20 cellular contexts compared by ENCODE assay signal in genomic region chr17:46201491-46201890, GRCh38. TPM values are rescaled to one million over a fixed set of nuclear protein-coding genes. Genes with fewer than 3 reads are reported as not detected.
A peak's percentile ranks its signal among the peaks of the same experiment; 100 is the strongest.
DNase-seq lines count a peak whose midpoint lies in the region; ATAC-seq and TF ChIP-seq lines count a peak whose summit lies in the region.
"Had no signal": no experiment of that assay in that cellular context is flagged by ENCODE, and none has a peak within 500 bp of the region (broad histone marks: within the 10 kb centered on the region; RNA-seq: fewer than 3 reads in every experiment).

No MANE protein-coding gene starts in this region.

- peak overlapping the region; percentile 66 for H2AK5ac ChIP-seq in mesenchymal stem cell (ENCODE audit: low read length, severe bottlenecking)

- H4K91ac ChIP-seq in mesenchymal stem cell (ENCODE audit: low read length), result no peak overlapping the region

- no peaks in the 10 kb centered on the region for H3K27me3 Mint-ChIP-seq in activated naive CD4-positive, alpha-beta T cell treated with anti-CD3 and anti-CD28 coated beads for 36 hours (ENCODE audit: low read depth)
- H3K27me3 Mint-ChIP-seq: CD4-positive, CD25-positive, alpha-beta regulatory T cell; CD8-positive, alpha-beta memory T cell; IgD-negative memory B cell had no signal

- no peak overlapping the region for H3K18ac ChIP-seq in mesenchymal stem cell (ENCODE audit: low read depth in 1 of 2, low read length in 2 of 2)

- intact Hi-C loops in body of pancreas (cut with DNase I), result no loop called here
- intact Hi-C loops in transverse colon (cut with DNase I; ENCODE audit: low total_unique reads), result no loop called here
- intact Hi-C loops in activated naive CD4-positive, alpha-beta T cell treated with anti-CD3 and anti-CD28 coated beads for 36 hours (cut with micrococcal nuclease), result no loop called here

- no peaks in the 10 kb centered on the region for H3K9me3 Mint-ChIP-seq in activated naive CD4-positive, alpha-beta T cell treated with anti-CD3 and anti-CD28 coated beads for 36 hours
- H3K9me3 Mint-ChIP-seq: CD4-positive, CD25-positive, alpha-beta regulatory T cell; CD8-positive, alpha-beta memory T cell; HFFc6; IgD-negative memory B cell had no signal

- DNase-seq in body of pancreas (no peak), mesenchymal stem cell (no peak), transverse colon (no peak), SK-N-DZ (ENCODE audit: low spot score) (no peak)
- no peak for DNase-seq in activated naive CD4-positive, alpha-beta T cell treated with anti-CD3 and anti-CD28 coated beads for 36 hours
- DNase-seq: ACHN; BE2C; C1 segment of cervical spinal cord; CD4-positive, CD25-positive, alpha-beta regulatory T cell; CD8-positive, alpha-beta memory T cell; COR-L47; DMS153; DMS79; GDM1; GM23248; HCEC 1CT; HFFc6 had no signal

- peaks cover 49% of the 10 kb centered on the region for H3K4me1 ChIP-seq in body of pancreas
- peaks cover 18% of the 10 kb centered on the region for H3K4me1 ChIP-seq in mesenchymal stem cell (ENCODE audit: control insufficient read depth, insufficient read depth, low read depth, low read length)
- H3K4me1 ChIP-seq in transverse colon, result peaks cover 16 to 66% (median 29%) of the 10 kb centered on the region in 4 donors
- H3K4me1 ChIP-seq: BE2C had no signal

- no peak overlapping the region for H2AFZ ChIP-seq in mesenchymal stem cell (ENCODE audit: low read depth, low read length)
- H2AFZ ChIP-seq: GM23248 had no signal

- H3K36me3 Mint-ChIP-seq in activated naive CD4-positive, alpha-beta T cell treated with anti-CD3 and anti-CD28 coated beads for 36 hours (ENCODE audit: low read depth), result peaks cover 7% of the 10 kb centered on the region

- H3K36me3 ChIP-seq in KOPT-K1 (ENCODE audit: insufficient read depth, low read length) (peaks cover 7% of the 10 kb centered on the region; the same call in 1 of the 2 replicates), body of pancreas (replicated peaks in 1 of 2; ENCODE audit: insufficient read depth in 1 of 2, low read depth in 2 of 2) (no peaks in the 10 kb centered on the region), mesenchymal stem cell (ENCODE audit: control insufficient read depth in 1 of 2, insufficient read depth in 2 of 2, low read depth in 1 of 2, low read length in 2 of 2) (peaks cover 10 to 16% of the 10 kb centered on the region in 2 experiments), transverse colon (peaks cover 0 to 5% (median 0%) of the 10 kb centered on the region in 4 donors)
- H3K36me3 ChIP-seq: BE2C had no signal

- no peak overlapping the region for H3K4me3 Mint-ChIP-seq in activated naive CD4-positive, alpha-beta T cell treated with anti-CD3 and anti-CD28 coated beads for 36 hours
- H3K4me3 Mint-ChIP-seq: CD4-positive, CD25-positive, alpha-beta regulatory T cell; CD8-positive, alpha-beta memory T cell; HFFc6; IgD-negative memory B cell had no signal

- H3K27me3 ChIP-seq in body of pancreas, result no peaks in the 10 kb centered on the region
- no peaks in the 10 kb centered on the region for H3K27me3 ChIP-seq in mesenchymal stem cell (ENCODE audit: control insufficient read depth in 1 of 2, insufficient read depth in 1 of 2, low read length in 2 of 2)
- H3K27me3 ChIP-seq in transverse colon, result no peaks in the 10 kb centered on the region
- H3K27me3 ChIP-seq: BE2C had no signal

- no peak overlapping the region for H3K4me2 ChIP-seq in mesenchymal stem cell (ENCODE audit: low read length, poor library complexity, severe bottlenecking)

- TF ChIP-seq CTCF in body of pancreas (IDR thresholded peaks at IDR 0.05), result no peak
- TF ChIP-seq CTCF in transverse colon (IDR thresholded peaks at IDR 0.05), result no peak

- H3K4me3 ChIP-seq in body of pancreas (no peak overlapping the region), mesenchymal stem cell (ENCODE audit: insufficient read depth in 1 of 2, low read depth in 1 of 2, low read length in 2 of 2) (no peak overlapping the region), transverse colon (no peak overlapping the region)
- H3K4me3 ChIP-seq: GM23248 had no signal

- peaks cover 68% of the 10 kb centered on the region for H3K4me1 Mint-ChIP-seq in activated naive CD4-positive, alpha-beta T cell treated with anti-CD3 and anti-CD28 coated beads for 36 hours (ENCODE audit: low read depth)

- 89 to 93% methylated on average over 3 of the region's 3 CpGs for WGBS in body of pancreas, 2 donors
- WGBS in mesenchymal stem cell, result over 99% methylated on average over 3 of the region's 3 CpGs
- WGBS in transverse colon (ENCODE audit: low coverage in 1 of 2), 2 donors, result 75 to 96% methylated on average over 1 to 3 of the region's 3 CpGs

- peak overlapping the region; percentile 7 for H3K27ac ChIP-seq in KOPT-K1 (ENCODE audit: low read depth, low read length, poor library complexity, severe bottlenecking)
- H3K27ac ChIP-seq in body of pancreas, result peak overlapping the region in 3 of 4 donors; percentile 28 to 66 (median 48)
- no peak overlapping the region for H3K27ac ChIP-seq in mesenchymal stem cell (ENCODE audit: low read length, poor library complexity, severe bottlenecking)
- H3K27ac ChIP-seq in transverse colon, result peak overlapping the region; percentile 64 to 80 (median 72)
- H3K27ac ChIP-seq: GM23248 had no signal

- no peak overlapping the region for H3K27ac Mint-ChIP-seq in activated naive CD4-positive, alpha-beta T cell treated with anti-CD3 and anti-CD28 coated beads for 36 hours
- H3K27ac Mint-ChIP-seq: CD4-positive, CD25-positive, alpha-beta regulatory T cell; HFFc6; IgD-negative memory B cell had no signal

- H2BK15ac ChIP-seq in mesenchymal stem cell (ENCODE audit: low read depth, poor library complexity, severe bottlenecking), result no peak overlapping the region

- no peak overlapping the region for H3K9ac ChIP-seq in mesenchymal stem cell (ENCODE audit: low read length)
- H3K9ac ChIP-seq: GM23248 had no signal

- no peak overlapping the region for H2BK12ac ChIP-seq in mesenchymal stem cell (ENCODE audit: low read length in 2 of 2)

- no peak overlapping the region for H2BK120ac ChIP-seq in mesenchymal stem cell (ENCODE audit: low read depth, low read length)

- H3K9me3 ChIP-seq in KOPT-K1 (ENCODE audit: insufficient read depth, low read length, poor library complexity, severe bottlenecking) (peaks cover 5% of the 10 kb centered on the region), body of pancreas (no peaks in the 10 kb centered on the region), mesenchymal stem cell (ENCODE audit: control insufficient read depth, low read length) (peaks cover 6% of the 10 kb centered on the region), transverse colon (no peaks in the 10 kb centered on the region)
- H3K9me3 ChIP-seq: BE2C had no signal

- TF ChIP-seq EP300 in transverse colon (IDR thresholded peaks at IDR 0.05; ENCODE audit: low read depth), result no peak

- H3K23ac ChIP-seq in mesenchymal stem cell (ENCODE audit: low read length in 2 of 2), result peak overlapping the region in 1 of 2 experiments; percentile 41

- peaks cover 34% of the 10 kb centered on the region for H3K79me1 ChIP-seq in mesenchymal stem cell (replicated peaks; ENCODE audit: low read length, poor library complexity, severe bottlenecking)

- in situ Hi-C loops in transverse colon (cut with MboI; ENCODE audit: low pct_ligation_motif_present in 1 of 4, low pct_unique_long_range_greater_than_20kb in 1 of 4, low sequenced_read_pairs in 3 of 4), result loop anchor here in 1 of 4 donors (25.0 kb wide), 1 partner anchor 164 kb away; no protein-coding TSS in a partner anchor

- no peak overlapping the region for H3K4ac ChIP-seq in mesenchymal stem cell (ENCODE audit: low read depth in 1 of 2, low read length in 2 of 2)

- CTCF ChIA-PET in activated naive CD4-positive, alpha-beta T cell treated with anti-CD3 and anti-CD28 coated beads for 36 hours (lab: Charles Lee), result interaction anchor here (0.7 to 7.7 kb wide), 4 partner anchors 8 to 15 kb away, joined by 4 to 58 read pairs (median 4); partner anchors contain the start of gene KANSL1

- TF ChIP-seq POLR2A in body of pancreas (IDR thresholded peaks at IDR 0.05) (no peak), transverse colon (IDR thresholded peaks at IDR 0.05) (no peak)

- ATAC-seq in body of pancreas, result no peak
- ATAC-seq in HG02981 (IDR thresholded peaks at IDR 0.05; ENCODE audit: unreplicated experiment), result no peak

- no peak overlapping the region for H4K8ac ChIP-seq in mesenchymal stem cell (ENCODE audit: low read length)

- H3K14ac ChIP-seq in mesenchymal stem cell (ENCODE audit: low read length in 2 of 2), result no peak overlapping the region

- H2BK5ac ChIP-seq in mesenchymal stem cell (ENCODE audit: low read depth, low read length, poor library complexity, severe bottlenecking), result no peak overlapping the region

RNA-seq across cellular contexts. Expression of gene KANSL1, which starts 8.3 kb away (rescaled TPM):
- total RNA-seq in body of pancreas, result 100 to 1,000 TPM in 1 of 2 donors, 10 to 100 TPM in 1; 68.2 to 190 TPM
- 20.1 TPM for polyA plus RNA-seq in mesenchymal stem cell (2013, experiment 1 of 2)
- 20.0 TPM for polyA plus RNA-seq in mesenchymal stem cell (2013, experiment 2 of 2)
- 100 to 1,000 TPM in 3 of 4 donors, 10 to 100 TPM in 1; 80.3 to 201 (median 146) TPM for total RNA-seq in transverse colon
- 24.1 and 37.8 TPM in 2 replicates for polyA plus RNA-seq in SK-N-DZ (2014; cell fraction: cytosol; rRNA removed)
- polyA plus RNA-seq in SK-N-DZ (2014; cell fraction: nucleus; rRNA removed), result 83.5 and 163 TPM in 2 replicates
- 10 to 100 TPM; 64.3 to 64.5 TPM for total RNA-seq in activated naive CD4-positive, alpha-beta T cell treated with anti-CD3 and anti-CD28 coated beads for 36 hours
